In genomic region chr18:55102508-55102907, GRCh38 we compare ENCODE assay signal across 16 cellular contexts.
"Had no signal": no experiment of that assay in that cellular context is flagged by ENCODE, and none has a peak within 500 bp of the region (broad histone marks: within the 10 kb centered on the region; RNA-seq: fewer than 3 reads in every experiment).

No MANE protein-coding gene starts in this region.

- H3K27ac Mint-ChIP-seq: activated CD8-positive, alpha-beta T cell treated with anti-CD3 and anti-CD28 coated beads for 36 hours; activated naive CD8-positive, alpha-beta T cell treated with anti-CD3 and anti-CD28 coated beads, Interleukin-2, amount 10 ng/mL, durations not matched to agents 7 days and 5 days; activated T-cell treated with anti-CD3 and anti-CD28 coated beads, Interleukin-2, amount 50 U/mL, for 72 hours had no signal

- H3K4me3 Mint-ChIP-seq: activated CD8-positive, alpha-beta T cell treated with anti-CD3 and anti-CD28 coated beads for 36 hours; activated naive CD8-positive, alpha-beta T cell treated with anti-CD3 and anti-CD28 coated beads, Interleukin-2, amount 10 ng/mL, durations not matched to agents 7 days and 5 days; activated T-cell treated with anti-CD3 and anti-CD28 coated beads, Interleukin-2, amount 50 U/mL, for 72 hours; neural crest cell had no signal

- H3K27ac ChIP-seq: suprapubic skin, upper lobe of left lung, WERI-Rb-1 had no signal

- H3K4me1 ChIP-seq: suprapubic skin had no signal

- H3K4me1 Mint-ChIP-seq: activated naive CD8-positive, alpha-beta T cell treated with anti-CD3 and anti-CD28 coated beads, Interleukin-2, amount 10 ng/mL, durations not matched to agents 7 days and 5 days had no signal

- H3K27me3 ChIP-seq: suprapubic skin, upper lobe of left lung had no signal

- DNase-seq: activated CD4-positive, alpha-beta T cell treated with anti-CD3 and anti-CD28 coated beads for 4 hours; activated CD8-positive, alpha-beta memory T cell treated with anti-CD3 and anti-CD28 coated beads, Interleukin-2, amount 50 U/mL, for 4 hours; activated CD8-positive, alpha-beta T cell treated with anti-CD3 and anti-CD28 coated beads for 36 hours; activated naive CD8-positive, alpha-beta T cell treated with anti-CD3 and anti-CD28 coated beads, Interleukin-2, amount 10 ng/mL, durations not matched to agents 7 days and 5 days; activated T-cell treated with anti-CD3 and anti-CD28 coated beads, Interleukin-2, amount 50 U/mL, for 72 hours; aorta; foreskin melanocyte; head of caudate nucleus; left colon; stimulated activated CD4-positive, alpha-beta T cell treated with anti-CD3 and anti-CD28 coated beads, Interleukin-2, amount 100 ng/mL, for 48 hours; stimulated activated naive CD8-positive, alpha-beta T cell treated with anti-CD3 and anti-CD28 coated beads, Interleukin-15, Interleukin-2, amounts not matched to agents 100 U/mL and 50 U/mL, for 24 hours; T1000; WERI-Rb-1 had no signal

- H3K9me3 ChIP-seq: suprapubic skin, upper lobe of left lung had no signal

- H3K36me3 ChIP-seq: suprapubic skin, upper lobe of left lung, WERI-Rb-1 had no signal

- H3K36me3 Mint-ChIP-seq: activated naive CD8-positive, alpha-beta T cell treated with anti-CD3 and anti-CD28 coated beads, Interleukin-2, amount 10 ng/mL, durations not matched to agents 7 days and 5 days had no signal

- ATAC-seq: activated CD8-positive, alpha-beta T cell treated with anti-CD3 and anti-CD28 coated beads for 36 hours; activated T-cell treated with anti-CD3 and anti-CD28 coated beads, Interleukin-2, amount 50 U/mL, for 72 hours; left colon; stimulated activated naive CD8-positive, alpha-beta T cell treated with anti-CD3 and anti-CD28 coated beads, Interleukin-15, Interleukin-2, amounts not matched to agents 100 U/mL and 50 U/mL, for 24 hours had no signal

- H3K4me3 ChIP-seq: suprapubic skin, upper lobe of left lung had no signal

- H3K27me3 Mint-ChIP-seq: activated CD8-positive, alpha-beta T cell treated with anti-CD3 and anti-CD28 coated beads for 36 hours; activated naive CD8-positive, alpha-beta T cell treated with anti-CD3 and anti-CD28 coated beads, Interleukin-2, amount 10 ng/mL, durations not matched to agents 7 days and 5 days had no signal
